ENCODE assay signal across 17 cellular contexts in the genomic region with DNA sequence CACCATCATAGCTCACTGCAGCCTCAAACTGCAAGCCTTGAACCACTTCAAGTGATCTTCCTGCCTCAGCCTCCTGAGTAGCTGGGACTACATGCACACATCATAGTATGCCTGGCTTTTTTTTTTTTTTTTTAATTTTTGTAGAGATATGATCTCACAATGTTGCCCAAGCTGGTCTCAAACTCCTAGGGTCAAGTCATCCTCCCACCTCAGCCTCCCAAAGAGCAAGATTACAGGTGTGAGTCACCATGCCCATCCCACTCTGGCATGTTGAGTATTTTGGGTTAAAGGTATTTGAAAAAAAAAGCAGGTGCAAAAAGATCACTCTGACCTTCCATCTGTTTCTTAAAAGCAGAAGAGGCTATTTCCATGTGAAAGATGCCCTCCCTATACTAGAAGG.
A peak's percentile ranks its signal among the peaks of the same experiment; 100 is the strongest.
DNase-seq lines count a peak whose midpoint lies in the region; ATAC-seq and TF ChIP-seq lines count a peak whose summit lies in the region.
"Had no signal": no experiment of that assay in that cellular context is flagged by ENCODE, and none has a peak within 500 bp of the region (broad histone marks: within the 10 kb centered on the region; RNA-seq: fewer than 3 reads in every experiment).

No MANE protein-coding gene starts in this region.

- ATAC-seq in HG03354 (IDR thresholded peaks at IDR 0.05; ENCODE audit: poor library complexity, severe bottlenecking, unreplicated experiment) (no peak), GM21528 (IDR thresholded peaks at IDR 0.05; ENCODE audit: low FRiP score, unreplicated experiment) (no peak), GM21723 (IDR thresholded peaks at IDR 0.05; ENCODE audit: unreplicated experiment) (no peak)
- ATAC-seq: A549; CD8-positive, alpha-beta T cell had no signal

- H3K9me3 ChIP-seq in PC-9 (ENCODE audit: insufficient read depth, low read depth): no peaks in the 10 kb centered on the region
- H3K9me3 ChIP-seq: A549; BLaER1 treated with 17β-estradiol and CSF1 and Interleukin-3, amounts not matched to agents 10 nM and 100 nM; Caco-2 had no signal

- H3K4me2 ChIP-seq in PC-9: no peak overlapping the region
- H3K4me2 ChIP-seq: A549; BLaER1 treated with 17β-estradiol and CSF1 and Interleukin-3, amounts not matched to agents 10 nM and 100 nM had no signal

- no peaks in the 10 kb centered on the region for H3F3A ChIP-seq in PC-9 (ENCODE audit: insufficient read depth, low read depth)

- BruUV-seq in PC-9 (replicated peaks; lab: Mats Ljungman, UMichigan): no TSS peak

- no peak overlapping the region for H3K4me3 ChIP-seq in PC-9
- H3K4me3 ChIP-seq: A549; BLaER1 treated with 17β-estradiol and CSF1 and Interleukin-3, amounts not matched to agents 10 nM and 100 nM had no signal

- no peaks in the 10 kb centered on the region for H3K36me3 ChIP-seq in PC-9 (ENCODE audit: low read depth)
- H3K36me3 ChIP-seq: BLaER1 treated with 17β-estradiol and CSF1 and Interleukin-3, amounts not matched to agents 10 nM and 100 nM had no signal

- no peaks in the 10 kb centered on the region for H3K27me3 ChIP-seq in PC-9 (ENCODE audit: insufficient read depth, low read depth)
- H3K27me3 ChIP-seq: BLaER1 treated with 17β-estradiol and CSF1 and Interleukin-3, amounts not matched to agents 10 nM and 100 nM had no signal

- intact Hi-C loops in PC-9 (cut with micrococcal nuclease; ENCODE audit: unreplicated experiment): no loop called here

- H3K79me2 ChIP-seq in PC-9 (ENCODE audit: low read depth): no peaks in the 10 kb centered on the region

- peaks cover 11% of the 10 kb centered on the region; the same call in 1 of the 2 replicates for H3K4me1 ChIP-seq in PC-9 (replicated peaks; ENCODE audit: insufficient read depth)
- H3K4me1 ChIP-seq: A549 had no signal

- no peak overlapping the region for H2AFZ ChIP-seq in PC-9

- H3K9me2 ChIP-seq in PC-9 (ENCODE audit: insufficient read depth): no peaks in the 10 kb centered on the region

- CTCF ChIA-PET in PC-9 (lab: Charles Lee): no interaction called here

- H4K20me1 ChIP-seq in PC-9 (ENCODE audit: insufficient read depth): no peaks in the 10 kb centered on the region
- H4K20me1 ChIP-seq: BLaER1 treated with 17β-estradiol and CSF1 and Interleukin-3, amounts not matched to agents 10 nM and 100 nM had no signal

- TF ChIP-seq CTCF in PC-9 (conservative IDR thresholded peaks at IDR 0.05): no peak

- peak; percentile 3 for DNase-seq in NCI-H226
- DNase-seq in PC-9: peak; percentile 17 to 65
- peak; percentile 27 for DNase-seq in amniotic epithelial cell (ENCODE audit: low read depth)
- DNase-seq: AML-193; Caco-2; Calu3; CD4-positive, alpha-beta T cell; CD8-positive, alpha-beta T cell; DMS79 treated with DMSO at 0.1 percent for 48 hours; GF-D8 had no signal

- H3K27ac ChIP-seq in PC-9: no peak overlapping the region
- H3K27ac ChIP-seq: 22Rv1; A549; BLaER1 treated with 17β-estradiol and CSF1 and Interleukin-3, amounts not matched to agents 10 nM and 100 nM; C4-2B had no signal

- POLR2A ChIA-PET in PC-9 (lab: Charles Lee; ENCODE audit: unreplicated experiment): no interaction called here
